2 cellular contexts compared by ENCODE assay signal in genomic region chr12:112664569-112664968, GRCh38.
TF ChIP-seq lines count a peak whose summit lies in the region.

No MANE protein-coding gene starts in this region.

TF ChIP-seq in IMR-90, 13 proteins besides CTCF, POLR2A, EP300 and RAD21 (continued from another document):
- 0 out of 2 replicates have a peak, but pooled peaks have one; percentile 11 for TF ChIP-seq MXI1 (IDR thresholded peaks at IDR 0.05; ENCODE audit: borderline replicate concordance, low read depth, low read length)

TF ChIP-seq in liver, 16 proteins besides CTCF, POLR2A, EP300 and RAD21:
- TF ChIP-seq REST (IDR thresholded peaks at IDR 0.05) (peak; percentile 98), NR2F2 (IDR thresholded peaks at IDR 0.05) (no peak)
TF ChIP-seq in liver: peak in this region for 1.
